Comparison of ENCODE assay signal across 18 cellular contexts in genomic region chr11:62273789-62274275, GRCh38. TPM values are rescaled to one million over a fixed set of nuclear protein-coding genes. Genes with fewer than 3 reads are reported as not detected.
DNase-seq lines count a peak whose midpoint lies in the region; TF ChIP-seq lines count a peak whose summit lies in the region.
"Had no signal": no experiment of that assay in that cellular context is flagged by ENCODE, and none has a peak within 500 bp of the region (broad histone marks: within the 10 kb centered on the region; RNA-seq: fewer than 3 reads in every experiment).

No MANE protein-coding gene starts in this region.

- H3K27ac ChIP-seq in H9 (ENCODE audit: insufficient read length, low read depth, low read length), result no peak overlapping the region
- no peak overlapping the region for H3K27ac ChIP-seq in SU-DHL-6 (ENCODE audit: low read depth, low read length)
- H3K27ac ChIP-seq in endodermal cell (ENCODE audit: low read depth, low read length), result no peak overlapping the region
- H3K27ac ChIP-seq in spleen, result no peak overlapping the region
- no peak overlapping the region for H3K27ac ChIP-seq in prostate gland
- H3K27ac ChIP-seq: A549 had no signal

- H3K79me1 ChIP-seq in H9 (ENCODE audit: insufficient read depth, low read depth, low read length, poor library complexity, severe bottlenecking), result no peaks in the 10 kb centered on the region

- no peak overlapping the region for H3K23ac ChIP-seq in H9 (ENCODE audit: insufficient read length, low read depth, low read length)

- no peak overlapping the region for H3K18ac ChIP-seq in H9 (ENCODE audit: insufficient read length, low read depth, low read length)

- no peaks in the 10 kb centered on the region for H3K9me3 ChIP-seq in H9 (ENCODE audit: control insufficient read depth, low read depth, low read length)
- no peaks in the 10 kb centered on the region for H3K9me3 ChIP-seq in SU-DHL-6 (ENCODE audit: insufficient read depth, low read length)
- H3K9me3 ChIP-seq in endodermal cell (ENCODE audit: control insufficient read depth, low read length), result no peaks in the 10 kb centered on the region
- no peaks in the 10 kb centered on the region for H3K9me3 ChIP-seq in spleen
- no peaks in the 10 kb centered on the region for H3K9me3 ChIP-seq in prostate gland
- H3K9me3 ChIP-seq: A549 had no signal

- H3K27me3 ChIP-seq in H9 (ENCODE audit: insufficient read depth, low read length), result no peaks in the 10 kb centered on the region; the same call in 1 of the 2 replicates
- H3K27me3 ChIP-seq in SU-DHL-6 (ENCODE audit: low read length), result no peaks in the 10 kb centered on the region
- H3K27me3 ChIP-seq in endodermal cell (ENCODE audit: control insufficient read depth, insufficient read depth, low read length, poor library complexity, severe bottlenecking), result no peaks in the 10 kb centered on the region
- H3K27me3 ChIP-seq in spleen (replicated peaks in 1 of 7), result peaks cover 0 to 8% (median 0%) of the 10 kb centered on the region in 7 donors
- H3K27me3 ChIP-seq in prostate gland (replicated peaks; ENCODE audit: insufficient read depth), result no peaks in the 10 kb centered on the region

- intact Hi-C loops in spleen (cut with DNase I; ENCODE audit: low total_unique reads) (no loop called here), prostate gland (cut with DNase I) (no loop called here)

- no peak overlapping the region for H2AK5ac ChIP-seq in H9 (ENCODE audit: insufficient read length, low read length)

- DNase-seq in NCI-H1417 (lab: John Stamatoyannopoulos, UW) (peak in 2 of 3 experiments; percentile 5 to 13), NCI-H1417 treated with DMSO at 0.1 percent for 48 hours (lab: John Stamatoyannopoulos, UW) (no peak), H9 (peak; percentile 35), endodermal cell (peak; percentile 73), spleen (no peak), AG08395 (ENCODE audit: low spot score) (no peak), prostate gland (ENCODE audit: low spot score) (no peak)
- DNase-seq: Calu3; HFFc6; NCI-H1105 treated with DMSO at 0.1 percent for 48 hours; NCI-H2029 treated with DMSO at 0.1 percent for 48 hours; NCI-H524 treated with DMSO at 0.1 percent for 48 hours; NK-92 treated with Interleukin-12 subunit alpha and Interleukin-12 subunit beta, amount 100 ng/mL, for 24 hours had no signal

- H3K36me3 Mint-ChIP-seq in H9 (ENCODE audit: insufficient read depth in 1 of 3, low read depth in 3 of 3), result no peaks in the 10 kb centered on the region; a peak in 1 of 7 replicates
- H3K36me3 Mint-ChIP-seq in endodermal cell (ENCODE audit: low read depth), result no peaks in the 10 kb centered on the region

- H3K56ac ChIP-seq in H9 (ENCODE audit: insufficient read length, low read depth, low read length), result no peak overlapping the region

- peak overlapping the region in 1 of 3 experiments; percentile 21; a peak in 2 of 7 replicates for H3K27ac Mint-ChIP-seq in H9
- no peak overlapping the region for H3K27ac Mint-ChIP-seq in endodermal cell
- H3K27ac Mint-ChIP-seq: HFFc6; T-helper 1 cell treated with Interleukin-12 subunit alpha and Interleukin-12 subunit beta and Interleukin-4 antibody, amounts not matched to agents 30 μg/mL and 1 μg/mL, for 36 hours had no signal

- no peaks in the 10 kb centered on the region for H3K4me1 Mint-ChIP-seq in H9
- H3K4me1 Mint-ChIP-seq in endodermal cell, result no peaks in the 10 kb centered on the region

- H4K20me1 ChIP-seq in H9 (ENCODE audit: control insufficient read depth, insufficient read depth, insufficient read length) (no peaks in the 10 kb centered on the region), SU-DHL-6 (ENCODE audit: low read depth, low read length) (no peaks in the 10 kb centered on the region)

- H3K27me3 Mint-ChIP-seq in H9 (ENCODE audit: low read depth) (peaks cover 3% of the 10 kb centered on the region), endodermal cell (ENCODE audit: insufficient read depth) (peaks cover 7% of the 10 kb centered on the region)

- no CpG with 5 or more reads among the region's 7 CpGs for WGBS in H9 (ENCODE audit: extremely low coverage, insufficient read length, low lambda C conversion rate)
- WGBS in endodermal cell (ENCODE audit: insufficient coverage in 1 of 2, insufficient read length in 1 of 2), 2 experiments, result 88 to 95% methylated on average over 5 to 7 of the region's 7 CpGs
- 70 to 77% (median 76%) methylated on average over 7 of the region's 7 CpGs for WGBS in spleen, 5 donors
- 58% methylated on average over 7 of the region's 7 CpGs for WGBS in prostate gland

- H3K79me2 ChIP-seq in H9 (ENCODE audit: insufficient read depth, low read length) (no peaks in the 10 kb centered on the region), SU-DHL-6 (ENCODE audit: insufficient read depth, low read length) (no peaks in the 10 kb centered on the region)

- no peaks in the 10 kb centered on the region for H3K9me2 ChIP-seq in SU-DHL-6 (replicated peaks; ENCODE audit: insufficient read depth, low read length)

- no peak for TF ChIP-seq POLR2A in spleen (IDR thresholded peaks at IDR 0.05)
- no peak for TF ChIP-seq POLR2A in prostate gland (IDR thresholded peaks at IDR 0.05)

- H3K4me3 Mint-ChIP-seq in H9 (no peak overlapping the region), endodermal cell (no peak overlapping the region)
- H3K4me3 Mint-ChIP-seq: HFFc6; T-helper 1 cell treated with Interleukin-12 subunit alpha and Interleukin-12 subunit beta and Interleukin-4 antibody, amounts not matched to agents 30 μg/mL and 1 μg/mL, for 36 hours had no signal

- H2BK20ac ChIP-seq in H9 (ENCODE audit: low read depth, low read length, poor library complexity, severe bottlenecking), result no peak overlapping the region

- H4K91ac ChIP-seq in H9 (ENCODE audit: insufficient read length, low read depth, low read length), result no peak overlapping the region

- peaks cover 2% of the 10 kb centered on the region for H3K23me2 ChIP-seq in H9 (ENCODE audit: insufficient read length, low read depth, low read length, poor library complexity, severe bottlenecking)

- H3K4me2 ChIP-seq in H9 (ENCODE audit: insufficient read depth, insufficient read length, low read length) (no peak overlapping the region), SU-DHL-6 (ENCODE audit: low read depth, low read length, poor library complexity, severe bottlenecking) (no peak overlapping the region)
- H3K4me2 ChIP-seq: A549 had no signal

- H3K4me3 ChIP-seq in SU-DHL-6 (ENCODE audit: insufficient read depth, low read length, poor library complexity, severe bottlenecking) (no peak overlapping the region), endodermal cell (ENCODE audit: low read length) (no peak overlapping the region), spleen (no peak overlapping the region), prostate gland (no peak overlapping the region)
- H3K4me3 ChIP-seq: A549, GM12878 had no signal

- no peak overlapping the region for H2BK15ac ChIP-seq in H9 (ENCODE audit: low read depth, low read length)

- peaks cover 6 to 15% of the 10 kb centered on the region in 2 experiments for H3K9me3 Mint-ChIP-seq in H9
- peaks cover 19% of the 10 kb centered on the region for H3K9me3 Mint-ChIP-seq in endodermal cell
- H3K9me3 Mint-ChIP-seq: HFFc6; T-helper 1 cell treated with Interleukin-12 subunit alpha and Interleukin-12 subunit beta and Interleukin-4 antibody, amounts not matched to agents 30 μg/mL and 1 μg/mL, for 36 hours had no signal

- no peak overlapping the region for H4K5ac ChIP-seq in H9 (ENCODE audit: insufficient read length, low read depth, low read length)

- no peak overlapping the region for H3K4ac ChIP-seq in H9 (ENCODE audit: low read depth, low read length)

- H2AFZ ChIP-seq in H9 (ENCODE audit: low read length) (no peak overlapping the region), SU-DHL-6 (ENCODE audit: low read depth, low read length, severe bottlenecking) (peak overlapping the region; percentile 4)

- H2BK120ac ChIP-seq in H9 (ENCODE audit: low read depth, low read length, poor library complexity, severe bottlenecking), result no peak overlapping the region

- H3K36me3 ChIP-seq in SU-DHL-6 (ENCODE audit: low read length) (no peaks in the 10 kb centered on the region), endodermal cell (ENCODE audit: control insufficient read depth, insufficient read depth, low read length) (no peaks in the 10 kb centered on the region), spleen (no peaks in the 10 kb centered on the region), prostate gland (no peaks in the 10 kb centered on the region)

- H2BK12ac ChIP-seq in H9 (ENCODE audit: insufficient read length, low read depth, low read length), result no peak overlapping the region

- no peak overlapping the region for H3T11ph ChIP-seq in H9 (ENCODE audit: low read length)

- no peak overlapping the region for H4K8ac ChIP-seq in H9 (replicated peaks; ENCODE audit: insufficient read length, low read depth, low read length)

- no peaks in the 10 kb centered on the region for H3F3A ChIP-seq in SU-DHL-6 (ENCODE audit: insufficient read depth)

- H3K14ac ChIP-seq in H9 (ENCODE audit: insufficient read depth, low read length), result 0 out of 2 replicates have a peak overlapping the region, but pooled peaks have one; percentile 58

- H2BK5ac ChIP-seq in H9 (ENCODE audit: insufficient read length, low read length), result no peak overlapping the region

- H3K9ac ChIP-seq in H9 (ENCODE audit: extremely low read depth, insufficient read length, low read length), result no peak overlapping the region
- H3K9ac ChIP-seq in SU-DHL-6 (ENCODE audit: low read length), result no peak overlapping the region
- no peak overlapping the region for H3K9ac ChIP-seq in endodermal cell (ENCODE audit: extremely low read depth, low read length, poor library complexity, severe bottlenecking)

- H3K4me1 ChIP-seq in H9 (ENCODE audit: insufficient read depth, low read length) (no peaks in the 10 kb centered on the region), endodermal cell (ENCODE audit: control insufficient read depth, insufficient read depth, low read length) (no peaks in the 10 kb centered on the region), spleen (no peaks in the 10 kb centered on the region), prostate gland (replicated peaks) (no peaks in the 10 kb centered on the region)
- H3K4me1 ChIP-seq: A549 had no signal

- no peak; the same call in 2 of the 3 replicates for TF ChIP-seq CTCF in H9 (conservative IDR thresholded peaks at IDR 0.05)
- TF ChIP-seq CTCF in SU-DHL-6 (IDR thresholded peaks at IDR 0.05; ENCODE audit: insufficient read depth, low read length, poor library complexity, severe bottlenecking), result no peak
- TF ChIP-seq CTCF in endodermal cell (conservative IDR thresholded peaks at IDR 0.05), result peak; percentile 55
- TF ChIP-seq CTCF in spleen (IDR thresholded peaks at IDR 0.05 in 8 of 11, conservative IDR thresholded peaks at IDR 0.05 in 3 of 11), result no peak
- TF ChIP-seq CTCF in prostate gland (IDR thresholded peaks at IDR 0.05), result no peak

RNA-seq across cellular contexts. Expression of gene SCGB2A2, which starts 3.9 kb away (rescaled TPM):
- total RNA-seq in H9 (2021) (not detected in 2 replicates), endodermal cell (not detected), spleen (not detected), prostate gland (not detected)
- polyA plus RNA-seq in endodermal cell (2013, experiment 1 of 2), result not detected
- not detected for polyA plus RNA-seq in endodermal cell (2013, experiment 2 of 2)
- not detected for polyA plus RNA-seq in spleen
- total RNA-seq: Calu3, GM12878, HFFc6, Right ventricle myocardium inferior had no signal
- polyA plus RNA-seq: A549, GM12878 had no signal

RNA-seq across cellular contexts. Expression of gene SCGB1D4, which starts 25.0 kb away (rescaled TPM):
- total RNA-seq in H9 (2021), result not detected in 2 replicates
- total RNA-seq in endodermal cell, result not detected
- polyA plus RNA-seq in endodermal cell (2013, experiment 1 of 2), result not detected
- not detected for polyA plus RNA-seq in endodermal cell (2013, experiment 2 of 2)
- not detected for total RNA-seq in spleen
- not detected for polyA plus RNA-seq in spleen
- total RNA-seq in prostate gland, result not detected
- total RNA-seq: Calu3, GM12878, HFFc6, Right ventricle myocardium inferior had no signal
- polyA plus RNA-seq: A549, GM12878 had no signal

RNA-seq across cellular contexts. Expression of gene SCGB1D2, which starts 31.8 kb away (rescaled TPM):
- not detected in 2 replicates for total RNA-seq in H9 (2021)
- not detected for total RNA-seq in endodermal cell
- not detected for polyA plus RNA-seq in endodermal cell (2013, experiment 1 of 2)
- polyA plus RNA-seq in endodermal cell (2013, experiment 2 of 2), result not detected
- total RNA-seq in spleen, result not detected
- polyA plus RNA-seq in spleen, result not detected
- 10 to 100 TPM in 1 of 2 donors, not detected in 1; 40.5 TPM for total RNA-seq in prostate gland
- total RNA-seq: Calu3, GM12878, HFFc6 had no signal
- polyA plus RNA-seq: A549 had no signal

Comparison
In these comparisons a context has a peak if more than half of its experiments do, and no peak if none do; other contexts are left out.
1. DNase-seq: peak in NCI-H1417 (2 of 3), H9 (single experiment) and endodermal cell (single experiment); none in NCI-H1417 treated with DMSO at 0.1 percent for 48 hours (single experiment), spleen (single experiment), AG08395 (single experiment) and prostate gland (single experiment).